In the genomic region with DNA sequence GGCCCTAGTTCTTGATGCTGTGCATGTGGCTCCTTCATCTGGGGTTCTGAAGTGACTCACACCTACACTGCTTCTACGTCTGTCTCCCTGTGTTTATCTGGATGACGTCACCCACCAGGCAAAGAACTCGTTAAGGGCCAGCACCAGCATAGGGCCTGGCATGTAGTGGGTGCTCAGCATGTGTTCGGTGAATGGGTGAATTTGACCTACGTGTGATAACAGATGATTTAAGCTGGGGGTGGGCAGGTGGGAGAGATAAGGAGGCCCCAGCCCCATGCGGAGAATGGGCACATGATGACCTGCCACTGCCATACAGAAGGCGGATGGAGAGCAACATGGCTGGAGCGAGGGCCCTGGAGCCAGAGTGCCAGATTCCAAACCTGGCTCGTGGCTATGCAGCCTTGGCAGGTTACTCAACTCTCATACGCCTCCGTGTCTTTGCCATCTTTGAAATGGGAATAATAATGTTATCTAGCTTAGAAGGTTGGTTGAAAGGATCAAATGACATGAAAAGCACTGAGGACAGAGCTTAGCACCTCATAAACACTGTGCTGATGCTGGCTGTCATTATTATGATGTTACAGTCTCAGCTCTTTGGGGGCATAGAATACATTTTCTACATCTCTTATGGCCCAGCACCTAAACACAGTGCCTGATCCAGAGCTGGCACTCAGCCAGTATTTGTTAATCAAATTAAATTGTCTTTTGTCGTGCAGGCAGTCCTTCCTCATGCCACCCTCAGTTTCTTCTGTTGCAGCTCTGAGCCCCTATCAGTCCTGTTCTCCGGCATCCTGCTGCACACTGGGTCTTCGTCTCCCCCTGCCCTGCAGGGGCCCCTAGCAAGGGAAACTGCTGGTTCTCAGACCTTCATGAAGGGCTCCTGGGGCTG, we compare ENCODE assay signal across 1 cellular context.
TF ChIP-seq lines count a peak whose summit lies in the region.

No MANE protein-coding gene starts in this region.

TF ChIP-seq in HEK293, 187 proteins besides CTCF, POLR2A, EP300 and RAD21 (continued from another document):
- no peak for TF ChIP-seq ZNF776 (tag by site-specific recombination; IDR thresholded peaks at IDR 0.05; ENCODE audit: borderline replicate concordance)
- peak; percentile 51; the same call in 1 of the 2 replicates for TF ChIP-seq ZNF561 (tag by site-specific recombination; IDR thresholded peaks at IDR 0.05; ENCODE audit: borderline replicate concordance)
- TF ChIP-seq ZNF549 (tag by site-specific recombination; IDR thresholded peaks at IDR 0.05): no peak
- 0 out of 2 replicates have a peak, but pooled peaks have one; percentile 57 for TF ChIP-seq ZNF148 (tag by site-specific recombination; IDR thresholded peaks at IDR 0.05; ENCODE audit: borderline replicate concordance)
- peak; percentile 99 for TF ChIP-seq ZNF629 (tag by site-specific recombination; IDR thresholded peaks at IDR 0.05)
- TF ChIP-seq ZNF175 (tag by site-specific recombination; IDR thresholded peaks at IDR 0.05): no peak
- TF ChIP-seq, protein P1, sequence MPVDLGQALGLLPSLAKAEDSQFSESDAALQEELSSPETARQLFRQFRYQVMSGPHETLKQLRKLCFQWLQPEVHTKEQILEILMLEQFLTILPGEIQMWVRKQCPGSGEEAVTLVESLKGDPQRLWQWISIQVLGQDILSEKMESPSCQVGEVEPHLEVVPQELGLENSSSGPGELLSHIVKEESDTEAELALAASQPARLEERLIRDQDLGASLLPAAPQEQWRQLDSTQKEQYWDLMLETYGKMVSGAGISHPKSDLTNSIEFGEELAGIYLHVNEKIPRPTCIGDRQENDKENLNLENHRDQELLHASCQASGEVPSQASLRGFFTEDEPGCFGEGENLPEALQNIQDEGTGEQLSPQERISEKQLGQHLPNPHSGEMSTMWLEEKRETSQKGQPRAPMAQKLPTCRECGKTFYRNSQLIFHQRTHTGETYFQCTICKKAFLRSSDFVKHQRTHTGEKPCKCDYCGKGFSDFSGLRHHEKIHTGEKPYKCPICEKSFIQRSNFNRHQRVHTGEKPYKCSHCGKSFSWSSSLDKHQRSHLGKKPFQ (tag by site-specific recombination; IDR thresholded peaks at IDR 0.05): 0 out of 2 replicates have a peak, but pooled peaks have one; percentile 55
- TF ChIP-seq ZNF843 (tag by site-specific recombination; IDR thresholded peaks at IDR 0.05): peak; percentile 73
- no peak for TF ChIP-seq ZNF292 (tag by site-specific recombination; IDR thresholded peaks at IDR 0.05; ENCODE audit: borderline replicate concordance, low read depth)
- TF ChIP-seq ZSCAN16 (tag by site-specific recombination; IDR thresholded peaks at IDR 0.05): no peak
- TF ChIP-seq ZXDB (tag by site-specific recombination; IDR thresholded peaks at IDR 0.05): peak; percentile 79
- no peak for TF ChIP-seq ZNF426 (tag by site-specific recombination; IDR thresholded peaks at IDR 0.05)
- TF ChIP-seq ZNF560 (tag by site-specific recombination; IDR thresholded peaks at IDR 0.05; ENCODE audit: borderline replicate concordance): no peak
- TF ChIP-seq ZNF704 (tag by site-specific recombination; IDR thresholded peaks at IDR 0.05): no peak
- peak; percentile 24; the same call in 1 of the 2 replicates for TF ChIP-seq ZNF785 (tag by site-specific recombination; IDR thresholded peaks at IDR 0.05)
- 0 out of 2 replicates have a peak, but pooled peaks have one; percentile 23 for TF ChIP-seq SP3 (tag by site-specific recombination; IDR thresholded peaks at IDR 0.05)
- TF ChIP-seq ZNF623 (tag by site-specific recombination; IDR thresholded peaks at IDR 0.05): 0 out of 2 replicates have a peak, but pooled peaks have one; percentile 26
